Comparison of ENCODE assay signal across 7 cellular contexts in genomic region chr11:65576232-65576866, GRCh38. TPM values are rescaled to one million over a fixed set of nuclear protein-coding genes. Genes with fewer than 3 reads are reported as not detected.
A peak's percentile ranks its signal among the peaks of the same experiment; 100 is the strongest.
DNase-seq lines count a peak whose midpoint lies in the region; ATAC-seq, FAIRE-seq and TF ChIP-seq lines count a peak whose summit lies in the region.

No MANE protein-coding gene starts in this region.

- no peak for ATAC-seq in HG03460 (IDR thresholded peaks at IDR 0.05; ENCODE audit: unreplicated experiment)

- WGBS in HUES64: 33% methylated on average over 26 of the region's 26 CpGs

- TF ChIP-seq CTCF in kidney (IDR thresholded peaks at IDR 0.05; ENCODE audit: borderline replicate concordance, extremely low read depth, insufficient read depth): no peak

- H3K9me3 Mint-ChIP-seq in activated naive CD8-positive, alpha-beta T cell treated with anti-CD3 and anti-CD28 coated beads for 36 hours: no peaks in the 10 kb centered on the region

- H3K9ac ChIP-seq in HUES64 (ENCODE audit: low read depth, low read length) (no peak overlapping the region), kidney (ENCODE audit: low read length in 2 of 2) (peak overlapping the region; percentile 17 to 51)

- H3K36me3 ChIP-seq in HUES64 (ENCODE audit: insufficient read depth, low read length) (no peaks in the 10 kb centered on the region), kidney (ENCODE audit: control insufficient read depth in 1 of 2, insufficient read depth in 2 of 2, low read length in 2 of 2) (peaks cover 0 to 5% of the 10 kb centered on the region in 2 donors)

- peaks cover 52% of the 10 kb centered on the region for H3K4me1 Mint-ChIP-seq in activated naive CD8-positive, alpha-beta T cell treated with anti-CD3 and anti-CD28 coated beads for 36 hours

- H3K27ac ChIP-seq in HUES64 (ENCODE audit: low read depth, low read length) (no peak overlapping the region), kidney (ENCODE audit: low read depth in 2 of 2, low read length in 2 of 2) (peak overlapping the region; percentile 59 to 85), temporal lobe (ENCODE audit: low read depth, low read length) (peak overlapping the region; percentile 56)

- DNase-seq in activated naive CD8-positive, alpha-beta T cell treated with anti-CD3 and anti-CD28 coated beads for 36 hours: no peak
- DNase-seq in kidney: peak; percentile 89
- no peak for DNase-seq in NOMO-1 treated with dmso at 0.1 percent for 144 hours (lab: John Stamatoyannopoulos, UW; ENCODE audit: unreplicated experiment)
- DNase-seq in mucosa of gallbladder (ENCODE audit: low spot score): no peak

- no peak for FAIRE-seq in kidney (lab: Jason Lieb, UNC)

- no peaks in the 10 kb centered on the region for H3K27me3 Mint-ChIP-seq in activated naive CD8-positive, alpha-beta T cell treated with anti-CD3 and anti-CD28 coated beads for 36 hours

- H3K27me3 ChIP-seq in HUES64 (ENCODE audit: insufficient read depth, low read length): peaks cover 49% of the 10 kb centered on the region

- H3K36me3 Mint-ChIP-seq in activated naive CD8-positive, alpha-beta T cell treated with anti-CD3 and anti-CD28 coated beads for 36 hours: peaks cover 26% of the 10 kb centered on the region

- H3K4me3 Mint-ChIP-seq in activated naive CD8-positive, alpha-beta T cell treated with anti-CD3 and anti-CD28 coated beads for 36 hours: peak overlapping the region; percentile 88

- no peaks in the 10 kb centered on the region for H3K9me3 ChIP-seq in HUES64 (ENCODE audit: insufficient read depth, low read depth, low read length)
- H3K9me3 ChIP-seq in kidney (ENCODE audit: control insufficient read depth in 1 of 2, low read length in 2 of 2): no peaks in the 10 kb centered on the region

- intact Hi-C loops in kidney (cut with DNase I): no loop called here

- H3K4me3 ChIP-seq in HUES64 (ENCODE audit: low read length) (peak overlapping the region; percentile 46), kidney (ENCODE audit: low read length in 2 of 2) (peak overlapping the region; percentile 50 to 59)

- H3K27ac Mint-ChIP-seq in activated naive CD8-positive, alpha-beta T cell treated with anti-CD3 and anti-CD28 coated beads for 36 hours: peak overlapping the region; percentile 84

- H3K4me1 ChIP-seq in HUES64 (ENCODE audit: insufficient read depth, low read length) (peaks cover 17% of the 10 kb centered on the region; the same call in 1 of the 2 replicates), kidney (ENCODE audit: control insufficient read depth in 1 of 2, insufficient read depth in 1 of 2, low read depth in 1 of 2, low read length in 2 of 2) (peaks cover 13 to 38% of the 10 kb centered on the region in 2 donors)

RNA-seq across cellular contexts. Expression of gene EHBP1L1, which starts 0.5 kb away (rescaled TPM):
- 2.9 TPM for polyA plus RNA-seq in HUES64 (2013, experiment 1 of 2)
- polyA plus RNA-seq in HUES64 (2013, experiment 2 of 2): 4.2 TPM
- total RNA-seq in activated naive CD8-positive, alpha-beta T cell treated with anti-CD3 and anti-CD28 coated beads for 36 hours: 10 to 100 TPM; 55.7 to 60.0 TPM
- total RNA-seq in kidney (95.4 TPM), temporal lobe (14.0 TPM), mucosa of gallbladder (128 TPM)
- polyA plus RNA-seq in kidney (ENCODE audit: insufficient read depth, low read depth, low replicate concordance): 20.5 TPM

RNA-seq across cellular contexts. Expression of gene FAM89B, which starts 4.0 kb away (rescaled TPM):
- 20.7 TPM for polyA plus RNA-seq in HUES64 (2013, experiment 1 of 2)
- polyA plus RNA-seq in HUES64 (2013, experiment 2 of 2): 24.2 TPM
- total RNA-seq in activated naive CD8-positive, alpha-beta T cell treated with anti-CD3 and anti-CD28 coated beads for 36 hours: 10 to 100 TPM; 13.6 to 15.0 TPM
- 36.7 TPM for total RNA-seq in kidney
- polyA plus RNA-seq in kidney (ENCODE audit: insufficient read depth, low read depth, low replicate concordance): 33.5 TPM
- total RNA-seq in temporal lobe: 21.9 TPM
- 68.2 TPM for total RNA-seq in mucosa of gallbladder

RNA-seq across cellular contexts. Expression of gene ZNRD2, which starts 6.1 kb away (rescaled TPM):
- 58.0 TPM for polyA plus RNA-seq in HUES64 (2013, experiment 1 of 2)
- 49.1 TPM for polyA plus RNA-seq in HUES64 (2013, experiment 2 of 2)
- 10 to 100 TPM; 59.1 to 63.3 TPM for total RNA-seq in activated naive CD8-positive, alpha-beta T cell treated with anti-CD3 and anti-CD28 coated beads for 36 hours
- 32.0 TPM for total RNA-seq in kidney
- polyA plus RNA-seq in kidney (ENCODE audit: insufficient read depth, low read depth, low replicate concordance): 60.4 TPM
- total RNA-seq in temporal lobe: 20.7 TPM
- 30.0 TPM for total RNA-seq in mucosa of gallbladder

RNA-seq across cellular contexts. Expression of gene LTBP3, which starts 18.2 kb away (rescaled TPM):
- 5.0 TPM for polyA plus RNA-seq in HUES64 (2013, experiment 1 of 2)
- 7.1 TPM for polyA plus RNA-seq in HUES64 (2013, experiment 2 of 2)
- 10 to 100 TPM; 35.5 to 36.0 TPM for total RNA-seq in activated naive CD8-positive, alpha-beta T cell treated with anti-CD3 and anti-CD28 coated beads for 36 hours
- 165 TPM for total RNA-seq in kidney
- polyA plus RNA-seq in kidney (ENCODE audit: insufficient read depth, low read depth, low replicate concordance): 61.6 TPM
- total RNA-seq in temporal lobe: 38.6 TPM
- total RNA-seq in mucosa of gallbladder: 257 TPM

RNA-seq across cellular contexts. Expression of gene KCNK7, which starts 19.3 kb away (rescaled TPM):
- 0.60 TPM for polyA plus RNA-seq in HUES64 (2013, experiment 1 of 2)
- 0.32 TPM for polyA plus RNA-seq in HUES64 (2013, experiment 2 of 2)
- under 1 TPM; 0.37 to 0.62 TPM for total RNA-seq in activated naive CD8-positive, alpha-beta T cell treated with anti-CD3 and anti-CD28 coated beads for 36 hours
- total RNA-seq in kidney (0.25 TPM), temporal lobe (not detected), mucosa of gallbladder (1.1 TPM)
- polyA plus RNA-seq in kidney (ENCODE audit: insufficient read depth, low read depth, low replicate concordance): not detected
